Comparison of ENCODE assay signal across 16 cellular contexts in the genomic region with DNA sequence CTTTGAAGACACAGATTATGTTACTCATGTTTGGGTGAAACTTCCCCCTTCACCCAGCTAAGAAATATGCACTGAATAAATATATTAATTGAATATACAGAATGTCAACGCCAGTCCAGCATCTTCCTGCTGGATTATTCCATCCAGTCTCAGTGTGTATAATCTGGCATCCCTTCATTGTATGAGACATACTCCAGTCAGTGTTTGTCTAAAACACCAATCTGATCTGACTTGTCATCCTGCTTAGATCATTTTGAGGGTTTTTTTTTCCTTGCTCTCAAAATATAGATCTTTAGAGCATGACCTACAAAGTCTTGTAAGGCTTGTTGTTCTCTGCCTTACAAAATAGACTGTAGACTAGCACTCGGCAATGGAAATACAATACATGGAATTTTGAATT.
A peak's percentile ranks its signal among the peaks of the same experiment; 100 is the strongest.
DNase-seq lines count a peak whose midpoint lies in the region; ATAC-seq and TF ChIP-seq lines count a peak whose summit lies in the region.
"Had no signal": no experiment of that assay in that cellular context is flagged by ENCODE, and none has a peak within 500 bp of the region (broad histone marks: within the 10 kb centered on the region; RNA-seq: fewer than 3 reads in every experiment).

No MANE protein-coding gene starts in this region.

- peak; percentile 93 for ATAC-seq in PC-3
- ATAC-seq in HG03175 (IDR thresholded peaks at IDR 0.05; ENCODE audit: unreplicated experiment) = no peak

- no peaks in the 10 kb centered on the region for H3F3A ChIP-seq in PC-3 (ENCODE audit: low read length, unreplicated experiment)

- POLR2A ChIA-PET in MCF 10A (lab: Yijun Ruan, JAX) = interaction anchor here (0.6 kb wide), 1 partner anchor 9 kb away, joined by 3 read pairs; no protein-coding TSS in a partner anchor
- POLR2A ChIA-PET in PC-3 (lab: Charles Lee; ENCODE audit: unreplicated experiment) = no interaction called here

- H3K9me3 ChIP-seq in mammary epithelial cell (replicated peaks; ENCODE audit: insufficient read depth, low read length) (no peaks in the 10 kb centered on the region), PC-3 (ENCODE audit: low read length) (no peaks in the 10 kb centered on the region)
- H3K9me3 ChIP-seq: Caco-2 had no signal

- H3K27me3 Mint-ChIP-seq in MCF 10A (ENCODE audit: insufficient read depth, unreplicated experiment) = no peaks in the 10 kb centered on the region

- TF ChIP-seq CTCF in mammary epithelial cell (conservative IDR thresholded peaks at IDR 0.05 in 1 of 2, IDR thresholded peaks at IDR 0.05 in 1 of 2; ENCODE audit: extremely low read depth in 1 of 2, insufficient read depth in 1 of 2, low read depth in 1 of 2, low read length in 2 of 2) (no peak), MCF 10A (IDR thresholded peaks at IDR 0.05; ENCODE audit: unreplicated experiment) (no peak), PC-3 (conservative IDR thresholded peaks at IDR 0.05; ENCODE audit: low read depth, low read length) (no peak), fibroblast of mammary gland (conservative IDR thresholded peaks at IDR 0.05; ENCODE audit: control insufficient read depth, insufficient read depth, low read depth, low read length) (no peak)

- intact Hi-C loops in mammary epithelial cell (cut with micrococcal nuclease) = no loop called here
- intact Hi-C loops in MCF 10A (cut with micrococcal nuclease) = no loop called here
- intact Hi-C loops in PC-3 (cut with micrococcal nuclease) = no loop called here

- WGBS in mammary epithelial cell (ENCODE audit: low coverage, missing lambda C conversion rate) = 89% methylated on average over 2 of the region's 2 CpGs

- peak; percentile 12 for DNase-seq in mammary epithelial cell
- DNase-seq in MCF 10A (ENCODE audit: unreplicated experiment) = no peak
- DNase-seq in PC-3 = peak; percentile 83
- peak; percentile 28 for DNase-seq in fibroblast of mammary gland (ENCODE audit: low read depth)
- no peak for DNase-seq in kidney glomerular epithelial cell (lab: John Stamatoyannopoulos, UW)
- no peak for DNase-seq in occipital lobe (lab: John Stamatoyannopoulos, UW)
- DNase-seq in effector CD8-positive, alpha-beta T cell (lab: John Stamatoyannopoulos, UW) = no peak
- DNase-seq: Caco-2, GDM1, HFFc6, NCI-H1417 treated with DMSO at 0.1 percent for 48 hours, NCI-H2029, NCI-H510A treated with DMSO at 0.1 percent for 48 hours had no signal

- H3K9me2 ChIP-seq in PC-3 (replicated peaks; ENCODE audit: low read length) = no peaks in the 10 kb centered on the region

- H3K4me3 ChIP-seq in mammary epithelial cell (replicated peaks in 1 of 3; ENCODE audit: insufficient read depth in 1 of 3, low read depth in 2 of 3, low read length in 3 of 3) (no peak overlapping the region), PC-3 (ENCODE audit: low read length) (no peak overlapping the region), fibroblast of mammary gland (ENCODE audit: control insufficient read depth, low read depth, low read length) (no peak overlapping the region)

- H3K4me1 ChIP-seq in mammary epithelial cell (ENCODE audit: insufficient read depth, low read length) = no peaks in the 10 kb centered on the region
- peaks cover 15% of the 10 kb centered on the region for H3K4me1 ChIP-seq in PC-3 (ENCODE audit: insufficient read depth, low read length)
- H3K4me1 ChIP-seq: Caco-2 had no signal

- no peaks in the 10 kb centered on the region for H3K9me3 Mint-ChIP-seq in MCF 10A (ENCODE audit: unreplicated experiment)
- H3K9me3 Mint-ChIP-seq: HFFc6 had no signal

- no peak overlapping the region for H3K4me2 ChIP-seq in mammary epithelial cell (ENCODE audit: insufficient read depth, low read depth, low read length)
- peak overlapping the region; percentile 54; the same call in 1 of the 2 replicates for H3K4me2 ChIP-seq in PC-3 (ENCODE audit: low read length)

- no peaks in the 10 kb centered on the region for H3K36me3 Mint-ChIP-seq in MCF 10A (ENCODE audit: insufficient read depth, unreplicated experiment)
- H3K36me3 Mint-ChIP-seq: CD14-positive monocyte had no signal

- H4K20me1 ChIP-seq in mammary epithelial cell (ENCODE audit: insufficient read depth, low read length) (no peaks in the 10 kb centered on the region), PC-3 (ENCODE audit: low read length) (no peaks in the 10 kb centered on the region)

- H3K27ac ChIP-seq in mammary epithelial cell (ENCODE audit: insufficient read depth, low read depth, low read length) (no peak overlapping the region), PC-3 (ENCODE audit: low read length) (peak overlapping the region; percentile 90)
- H3K27ac ChIP-seq: 22Rv1 had no signal

- H3K27ac Mint-ChIP-seq in MCF 10A (ENCODE audit: low read depth, unreplicated experiment) = no peak overlapping the region

- H3K27me3 ChIP-seq in mammary epithelial cell (ENCODE audit: insufficient read depth, low read length) = no peaks in the 10 kb centered on the region
- H3K27me3 ChIP-seq in PC-3 (ENCODE audit: low read length) = no peaks in the 10 kb centered on the region

- BruUV-seq in mammary epithelial cell (replicated peaks; lab: Mats Ljungman, UMichigan) (no TSS peak), MCF 10A (replicated peaks; lab: Mats Ljungman, UMichigan) (no TSS peak), PC-3 (replicated peaks; lab: Mats Ljungman, UMichigan) (no TSS peak)

- H3K36me3 ChIP-seq in mammary epithelial cell (ENCODE audit: insufficient read depth, low read length) (no peaks in the 10 kb centered on the region), PC-3 (ENCODE audit: low read depth, low read length) (no peaks in the 10 kb centered on the region)

- H2AFZ ChIP-seq in mammary epithelial cell (ENCODE audit: low read depth, low read length) (no peak overlapping the region), PC-3 (ENCODE audit: low read length) (no peak overlapping the region)

- no peaks in the 10 kb centered on the region for H3K4me1 Mint-ChIP-seq in MCF 10A (ENCODE audit: insufficient read depth, unreplicated experiment)

- dilution Hi-C loops in mammary epithelial cell (cut with HindIII; ENCODE audit: low sequenced_read_pairs) = no loop called here

- no peak overlapping the region for H3K4me3 Mint-ChIP-seq in MCF 10A (ENCODE audit: unreplicated experiment)

- no peak overlapping the region for H3K9ac ChIP-seq in mammary epithelial cell (ENCODE audit: insufficient read depth, low read length)
- no peak overlapping the region for H3K9ac ChIP-seq in PC-3 (ENCODE audit: low read length)

- no peaks in the 10 kb centered on the region for H3K79me2 ChIP-seq in mammary epithelial cell (ENCODE audit: insufficient read depth, low read length)
- H3K79me2 ChIP-seq in PC-3 (ENCODE audit: low read length) = no peaks in the 10 kb centered on the region

- in situ Hi-C loops in mammary epithelial cell (cut with MboI; ENCODE audit: low sequenced_read_pairs in 2 of 2) = no loop called here

- CTCF ChIA-PET in mammary epithelial cell (lab: Charles Lee; ENCODE audit: low non-redundant PET) = no interaction called here
- CTCF ChIA-PET in MCF 10A (lab: Yijun Ruan, JAX) = interaction anchor here (0.6 kb wide), 1 partner anchor 388 kb away, joined by 3 read pairs; no protein-coding TSS in a partner anchor
- CTCF ChIA-PET in PC-3 (lab: Charles Lee) = no interaction called here

Comparison
In these comparisons a context has a peak if more than half of its experiments do, and no peak if none do; other contexts are left out.
1. DNase-seq: peak in mammary epithelial cell (single experiment), PC-3 (single experiment) and fibroblast of mammary gland (single experiment); none in MCF 10A (single experiment), kidney glomerular epithelial cell (single experiment), occipital lobe (single experiment) and effector CD8-positive, alpha-beta T cell (single experiment).